ENCODE assay signal across 14 cellular contexts in the genomic region with DNA sequence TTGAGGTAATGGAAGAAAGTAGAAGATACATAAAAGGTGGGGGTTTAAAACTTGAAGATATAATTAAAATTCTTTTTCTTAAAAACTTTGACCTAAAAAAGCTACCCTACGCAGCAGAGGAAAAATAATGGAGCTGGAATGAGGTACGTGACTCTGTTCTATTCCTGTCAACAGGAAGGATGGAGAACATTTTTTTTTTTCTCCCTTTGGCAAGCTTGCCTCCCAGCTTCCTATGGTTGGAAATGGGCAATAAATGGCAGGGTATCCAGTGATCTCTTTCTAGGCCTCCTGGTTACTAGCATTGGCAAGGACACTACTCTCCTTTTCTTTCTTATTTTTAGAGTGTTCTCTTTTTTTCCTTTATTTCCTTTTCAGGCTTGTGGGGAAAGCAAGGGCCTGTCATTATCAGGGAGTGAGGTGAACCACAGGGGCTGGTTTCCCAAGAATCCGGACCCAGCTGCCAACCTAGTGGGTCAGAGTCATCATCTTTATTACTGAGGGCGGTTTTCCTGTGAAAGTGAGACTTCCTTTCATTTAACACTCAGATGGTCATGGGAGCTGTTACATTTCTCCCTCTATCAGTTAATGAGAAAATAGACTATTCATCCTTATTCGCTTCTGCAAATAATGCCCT.
DNase-seq lines count a peak whose midpoint lies in the region; ATAC-seq and TF ChIP-seq lines count a peak whose summit lies in the region.
"Had no signal": no experiment of that assay in that cellular context is flagged by ENCODE, and none has a peak within 500 bp of the region (broad histone marks: within the 10 kb centered on the region; RNA-seq: fewer than 3 reads in every experiment).

No MANE protein-coding gene starts in this region.

- H4K20me1 ChIP-seq in DND-41 (ENCODE audit: insufficient read depth, low read length) (no peaks in the 10 kb centered on the region), neural progenitor cell (ENCODE audit: low read depth) (no peaks in the 10 kb centered on the region)

- no peaks in the 10 kb centered on the region for H3F3A ChIP-seq in neural progenitor cell (ENCODE audit: low read depth)

- H3K9me3 ChIP-seq in DND-41 (ENCODE audit: insufficient read depth, low read length, severe bottlenecking) (no peaks in the 10 kb centered on the region), neural progenitor cell (ENCODE audit: low read depth) (no peaks in the 10 kb centered on the region), upper lobe of left lung (no peaks in the 10 kb centered on the region)
- H3K9me3 ChIP-seq: testis had no signal

- H3K27me3 Mint-ChIP-seq in neural progenitor cell (ENCODE audit: insufficient read depth, low read depth): peaks cover 3% of the 10 kb centered on the region

- H3K4me1 ChIP-seq in DND-41 (ENCODE audit: insufficient read depth, low read length): no peaks in the 10 kb centered on the region
- peaks cover 23% of the 10 kb centered on the region for H3K4me1 ChIP-seq in neural progenitor cell
- peaks cover 10 to 32% (median 17%) of the 10 kb centered on the region in 4 donors for H3K4me1 ChIP-seq in upper lobe of left lung

- peaks cover 34% of the 10 kb centered on the region for H3K9me3 Mint-ChIP-seq in neural progenitor cell
- H3K9me3 Mint-ChIP-seq: activated CD4-positive, alpha-beta memory T cell treated with anti-CD3 and anti-CD28 coated beads, Interleukin-2, amount 10 ng/mL, durations not matched to agents 7 days and 5 days had no signal

- no peak for TF ChIP-seq POLR2A in upper lobe of left lung (IDR thresholded peaks at IDR 0.05)

- ATAC-seq in DND-41 (ENCODE audit: insufficient read depth, low read depth): peak; percentile 72
- no peak for ATAC-seq in upper lobe of left lung (ENCODE audit: low FRiP score in 2 of 2)
- ATAC-seq: activated naive CD4-positive, alpha-beta T cell treated with anti-CD3 and anti-CD28 coated beads, Interleukin-2, amount 50 U/mL, for 72 hours had no signal

- peaks cover 4% of the 10 kb centered on the region for H3K36me3 Mint-ChIP-seq in neural progenitor cell
- H3K36me3 Mint-ChIP-seq: activated naive CD4-positive, alpha-beta T cell treated with anti-CD3 and anti-CD28 coated beads, Interleukin-2, amount 50 U/mL, for 72 hours had no signal

- H3K27ac Mint-ChIP-seq in neural progenitor cell: peak overlapping the region; percentile 85
- H3K27ac Mint-ChIP-seq: activated CD4-positive, alpha-beta memory T cell treated with anti-CD3 and anti-CD28 coated beads, Interleukin-2, amount 10 ng/mL, durations not matched to agents 7 days and 5 days; activated naive CD4-positive, alpha-beta T cell treated with anti-CD3 and anti-CD28 coated beads, Interleukin-2, amount 50 U/mL, for 72 hours had no signal

- TF ChIP-seq CTCF in DND-41 (IDR thresholded peaks at IDR 0.05; ENCODE audit: borderline replicate concordance, extremely low read depth, low read length, poor library complexity, severe bottlenecking): no peak
- no peak for TF ChIP-seq CTCF in fibroblast of the aortic adventitia (IDR thresholded peaks at IDR 0.05; ENCODE audit: insufficient read depth, low read length)
- no peak for TF ChIP-seq CTCF in neural progenitor cell (IDR thresholded peaks at IDR 0.05)
- TF ChIP-seq CTCF in GM20000 (IDR thresholded peaks at IDR 0.05; ENCODE audit: extremely low read depth, missing control alignments): no peak
- TF ChIP-seq CTCF in upper lobe of left lung (IDR thresholded peaks at IDR 0.05): no peak

- no peak for TF ChIP-seq EP300 in upper lobe of left lung (IDR thresholded peaks at IDR 0.05)

- no peak overlapping the region for H3K4me3 Mint-ChIP-seq in neural progenitor cell
- H3K4me3 Mint-ChIP-seq: activated CD4-positive, alpha-beta memory T cell treated with anti-CD3 and anti-CD28 coated beads, Interleukin-2, amount 10 ng/mL, durations not matched to agents 7 days and 5 days; neural crest cell had no signal

- H3K9ac ChIP-seq in DND-41 (ENCODE audit: low read depth, low read length) (no peak overlapping the region), neural progenitor cell (no peak overlapping the region)

- H3K27me3 ChIP-seq in DND-41 (ENCODE audit: insufficient read depth, low read length, poor library complexity) (no peaks in the 10 kb centered on the region), neural progenitor cell (no peaks in the 10 kb centered on the region), upper lobe of left lung (no peaks in the 10 kb centered on the region)
- H3K27me3 ChIP-seq: testis had no signal

- WGBS in upper lobe of left lung, 2 donors: 38 to 39% methylated on average over 5 of the region's 5 CpGs

- H2AFZ ChIP-seq in DND-41 (ENCODE audit: low read depth, low read length) (no peak overlapping the region), neural progenitor cell (replicated peaks) (no peak overlapping the region)

- H3K36me3 ChIP-seq in DND-41 (ENCODE audit: insufficient read depth, low read length) (no peaks in the 10 kb centered on the region), neural progenitor cell (no peaks in the 10 kb centered on the region), upper lobe of left lung (no peaks in the 10 kb centered on the region)

- no peaks in the 10 kb centered on the region for H3K79me2 ChIP-seq in DND-41 (ENCODE audit: insufficient read depth, low read length)
- no peaks in the 10 kb centered on the region for H3K79me2 ChIP-seq in neural progenitor cell (ENCODE audit: low read depth)

- peak; percentile 45 for DNase-seq in DND-41
- DNase-seq in NCI-H226: peak; percentile 37
- peak; percentile 48 for DNase-seq in fibroblast of the aortic adventitia (ENCODE audit: low read depth)
- no peak for DNase-seq in neural progenitor cell (ENCODE audit: low spot score)
- DNase-seq in GM20000 (ENCODE audit: low spot score): no peak
- no peak for DNase-seq in upper lobe of left lung
- DNase-seq in pons (ENCODE audit: low spot score): no peak
- DNase-seq in stimulated activated CD4-positive, alpha-beta T cell treated with anti-CD3 and anti-CD28 coated beads, Interleukin-4, amount 100 ng/mL, for 24 hours: no peak
- DNase-seq: activated CD4-positive, alpha-beta memory T cell treated with anti-CD3 and anti-CD28 coated beads, Interleukin-2, amount 10 ng/mL, durations not matched to agents 7 days and 5 days; MM.1S; NCI-H526 treated with DMSO at 0.1 percent for 48 hours; testis had no signal

- H3K27ac ChIP-seq in DND-41 (ENCODE audit: low read length) (no peak overlapping the region), neural progenitor cell (no peak overlapping the region), upper lobe of left lung (no peak overlapping the region)

- H3K4me2 ChIP-seq in DND-41 (ENCODE audit: insufficient read depth, low read length): no peak overlapping the region
- H3K4me2 ChIP-seq in neural progenitor cell: no peak overlapping the region

- H3K4me3 ChIP-seq in DND-41 (ENCODE audit: low read depth in 1 of 2, low read length in 2 of 2): no peak overlapping the region
- H3K4me3 ChIP-seq in fibroblast of the aortic adventitia (ENCODE audit: low read depth, low read length): no peak overlapping the region
- H3K4me3 ChIP-seq in neural progenitor cell: no peak overlapping the region
- no peak overlapping the region for H3K4me3 ChIP-seq in upper lobe of left lung
- H3K4me3 ChIP-seq: testis had no signal

- peaks cover 30% of the 10 kb centered on the region for H3K4me1 Mint-ChIP-seq in neural progenitor cell

Comparison
In these comparisons a context has a peak if more than half of its experiments do, and no peak if none do; other contexts are left out.
1. DNase-seq: peak in DND-41 (single experiment), NCI-H226 (single experiment) and fibroblast of the aortic adventitia (single experiment); none in neural progenitor cell (single experiment), GM20000 (single experiment), upper lobe of left lung (0 of 2), pons (single experiment) and stimulated activated CD4-positive, alpha-beta T cell treated with anti-CD3 and anti-CD28 coated beads, Interleukin-4, amount 100 ng/mL, for 24 hours (single experiment).